1 cellular context compared by ENCODE assay signal in genomic region chr2:241855245-241855887, GRCh38.
TF ChIP-seq lines count a peak whose summit lies in the region.

No MANE protein-coding gene starts in this region.

TF ChIP-seq in HepG2, 621 proteins besides CTCF, POLR2A, EP300 and RAD21:
- no peak for TF ChIP-seq FOXP1 (IDR thresholded peaks at IDR 0.05)
- no peak for TF ChIP-seq FOXP1 (CRISPR knock-in tag; IDR thresholded peaks at IDR 0.05)
- peak; percentile 22 for TF ChIP-seq ZFP36 (IDR thresholded peaks at IDR 0.05; ENCODE audit: borderline replicate concordance, low read depth, low read length, partially characterized antibody)
- 0 out of 2 replicates have a peak, but pooled peaks have one; percentile 43 for TF ChIP-seq ZSCAN25 (CRISPR knock-in tag; IDR thresholded peaks at IDR 0.05)
TF ChIP-seq in HepG2: peak in this region for 2.
